Comparison of ENCODE assay signal across 1 cellular context in genomic region chrX:18994713-18995112, GRCh38.
TF ChIP-seq lines count a peak whose summit lies in the region.

No MANE protein-coding gene starts in this region.

TF ChIP-seq in IMR-90, 13 proteins besides CTCF, POLR2A, EP300 and RAD21:
- no peak for TF ChIP-seq RCOR1 (IDR thresholded peaks at IDR 0.05; ENCODE audit: insufficient replicate concordance, low read length)
- no peak for TF ChIP-seq NFE2L2 (IDR thresholded peaks at IDR 0.05; ENCODE audit: low read depth, low read length)
- peak; percentile 88 for TF ChIP-seq CEBPB (IDR thresholded peaks at IDR 0.05; ENCODE audit: low read depth, low read length)
